11 cellular contexts compared by ENCODE assay signal in genomic region chr12:21607701-21608100, GRCh38. TPM values are rescaled to one million over a fixed set of nuclear protein-coding genes. Genes with fewer than 3 reads are reported as not detected.
DNase-seq lines count a peak whose midpoint lies in the region; ATAC-seq and TF ChIP-seq lines count a peak whose summit lies in the region.
"Had no signal": no experiment of that assay in that cellular context is flagged by ENCODE, and none has a peak within 500 bp of the region (broad histone marks: within the 10 kb centered on the region; RNA-seq: fewer than 3 reads in every experiment).

No MANE protein-coding gene starts in this region.

- no peak overlapping the region for H3K4me3 ChIP-seq in GM23248

- peak; percentile 45 for ATAC-seq in left lobe of liver
- ATAC-seq in HG03521 (IDR thresholded peaks at IDR 0.05; ENCODE audit: unreplicated experiment): no peak
- no peak for ATAC-seq in HG03442 (IDR thresholded peaks at IDR 0.05; ENCODE audit: unreplicated experiment)

- H3K4me1 ChIP-seq in GM23248 (ENCODE audit: insufficient read depth): no peaks in the 10 kb centered on the region

- H3K27me3 ChIP-seq in GM23248 (replicated peaks; ENCODE audit: insufficient read depth): no peaks in the 10 kb centered on the region

- no peak for TF ChIP-seq CTCF in RWPE1 (conservative IDR thresholded peaks at IDR 0.05; ENCODE audit: low read depth)

- H3K27ac ChIP-seq in GM23248: no peak overlapping the region
- H3K27ac ChIP-seq in RWPE1: no peak overlapping the region

- H3K79me2 ChIP-seq in GM23248 (ENCODE audit: insufficient read depth): no peaks in the 10 kb centered on the region

- no peak overlapping the region for H2AFZ ChIP-seq in GM23248

- 36 to 39% methylated on average over 2 of the region's 2 CpGs for WGBS in GM23248 (ENCODE audit: low coverage in 1 of 2, low lambda C conversion rate in 2 of 2, missing lambda C conversion rate in 2 of 2), 2 experiments

- no peaks in the 10 kb centered on the region for H3K9me3 ChIP-seq in GM23248 (ENCODE audit: low read depth)

- peak; percentile 60 for DNase-seq in ACHN
- peak; percentile 33 for DNase-seq in GM23248
- DNase-seq in amniotic epithelial cell (ENCODE audit: low read depth): peak; percentile 41
- no peak for DNase-seq in left lobe of liver (ENCODE audit: low spot score)
- no peak for DNase-seq in AG20443 (ENCODE audit: low spot score)
- DNase-seq in RWPE1 (ENCODE audit: low spot score): no peak
- DNase-seq: amniotic stem cell had no signal

- H4K20me1 ChIP-seq in GM23248 (ENCODE audit: insufficient read depth): no peaks in the 10 kb centered on the region

- no peak overlapping the region for H3K9ac ChIP-seq in GM23248

- no peak overlapping the region for H3K4me2 ChIP-seq in GM23248 (ENCODE audit: unreplicated experiment)

- H3K9me2 ChIP-seq in GM23248 (ENCODE audit: insufficient read depth): no peaks in the 10 kb centered on the region

- POLR2A ChIA-PET in RWPE1 (lab: Yijun Ruan, JAX; ENCODE audit: low non-redundant PET): no interaction called here

- CTCF ChIA-PET in RWPE1 (lab: Yijun Ruan, JAX): interaction anchor here (0.6 kb wide), 1 partner anchor 74 kb away, joined by 3 read pairs; no protein-coding TSS in a partner anchor

- in situ Hi-C loops in ACHN (cut with HindIII; ENCODE audit: low pct_ligation_motif_present, low pct_unique_long_range_greater_than_20kb, low sequenced_read_pairs) (no loop called here), GM23248 (cut with MboI) (no loop called here)

- H3F3A ChIP-seq in GM23248 (ENCODE audit: insufficient read depth): no peaks in the 10 kb centered on the region

- no peaks in the 10 kb centered on the region for H3K36me3 ChIP-seq in GM23248 (ENCODE audit: low read depth)

RNA-seq across cellular contexts. Expression of gene GYS2, which starts 3.1 kb away (rescaled TPM):
- not detected in 2 replicates for total RNA-seq in GM23248 (2014; rRNA removed; shearing (Covaris generic))
- polyA plus RNA-seq in GM23248 (2016; fragmentation: Nextera tagmentation; extraction: Ambion mirVana): 0.08 TPM in 1 of 2 replicates, not detected in the other
- total RNA-seq in left lobe of liver: 40.9 TPM
- total RNA-seq: pulmonary artery endothelial cell, urinary bladder had no signal

RNA-seq across cellular contexts. Expression of gene LDHB, which starts 49.9 kb away (rescaled TPM):
- 464 and 478 TPM in 2 replicates for total RNA-seq in GM23248 (2014; rRNA removed; shearing (Covaris generic))
- 497 and 508 TPM in 2 replicates for polyA plus RNA-seq in GM23248 (2016; fragmentation: Nextera tagmentation; extraction: Ambion mirVana)
- total RNA-seq in left lobe of liver: 23.2 TPM

Comparison
In these comparisons a context has a peak if more than half of its experiments do, and no peak if none do; other contexts are left out.
1. DNase-seq: peak in ACHN (single experiment), GM23248 (single experiment) and amniotic epithelial cell (single experiment); none in left lobe of liver (single experiment), AG20443 (single experiment) and RWPE1 (single experiment).
2. RNA of gene GYS2, which starts 3.1 kb away (total RNA-seq): 40.9 TPM in left lobe of liver (single experiment); not detected in GM23248; every median in the first group is over 10 times any median in the second.
3. RNA of gene LDHB, which starts 49.9 kb away (total RNA-seq): 464 to 478 TPM in GM23248; 23.2 TPM in left lobe of liver (single experiment); every median in the first group is over 10 times any median in the second.